10 cellular contexts compared by ENCODE assay signal in genomic region chr11:117146521-117146920, GRCh38. TPM values are rescaled to one million over a fixed set of nuclear protein-coding genes. Genes with fewer than 3 reads are reported as not detected.
DNase-seq lines count a peak whose midpoint lies in the region; ATAC-seq and TF ChIP-seq lines count a peak whose summit lies in the region.
"Had no signal": no experiment of that assay in that cellular context is flagged by ENCODE, and none has a peak within 500 bp of the region (broad histone marks: within the 10 kb centered on the region; RNA-seq: fewer than 3 reads in every experiment).

No MANE protein-coding gene starts in this region.

- peak overlapping the region; percentile 98 for H3K4me3 Mint-ChIP-seq in activated T-cell treated with anti-CD3 and anti-CD28 coated beads, Interleukin-2, amount 50 U/mL, for 24 hours
- H3K4me3 Mint-ChIP-seq in T-cell, result peak overlapping the region in 2 of 3 donors; percentile 96 to 99
- H3K4me3 Mint-ChIP-seq in T-helper 17 cell, result no peak overlapping the region

- H3K27ac ChIP-seq in smooth muscle cell (ENCODE audit: low read depth), result peak overlapping the region; percentile 82

- peak overlapping the region; percentile 74 for H3K9ac ChIP-seq in smooth muscle cell (ENCODE audit: low read depth)

- peaks cover 17% of the 10 kb centered on the region for H3F3A ChIP-seq in smooth muscle cell (ENCODE audit: low read depth)

- ATAC-seq in T-cell (replicated peaks in 1 of 4) (no peak), T-helper 17 cell (no peak)
- ATAC-seq: body of pancreas had no signal

- CTCF ChIA-PET in T-cell (lab: Charles Lee), result interaction anchor here in 1 of 2 donors (0.6 to 1.6 kb wide), 3 partner anchors 26 to 106 kb away, joined by 3 to 8 read pairs (median 7); no protein-coding TSS in a partner anchor

- peaks cover 19% of the 10 kb centered on the region for H3K4me1 ChIP-seq in smooth muscle cell (ENCODE audit: low read depth)

- H3K27me3 Mint-ChIP-seq in activated T-cell treated with anti-CD3 and anti-CD28 coated beads, Interleukin-2, amount 50 U/mL, for 24 hours, result peaks cover 4% of the 10 kb centered on the region
- H3K27me3 Mint-ChIP-seq in T-cell (no peaks in the 10 kb centered on the region), T-helper 17 cell (no peaks in the 10 kb centered on the region)

- H3K36me3 Mint-ChIP-seq in activated T-cell treated with anti-CD3 and anti-CD28 coated beads, Interleukin-2, amount 50 U/mL, for 24 hours (ENCODE audit: low read depth), result peaks cover 63% of the 10 kb centered on the region
- peaks cover 11% of the 10 kb centered on the region for H3K36me3 Mint-ChIP-seq in T-cell
- H3K36me3 Mint-ChIP-seq in T-helper 17 cell (ENCODE audit: low read depth), result no peaks in the 10 kb centered on the region

- no peak for TF ChIP-seq CTCF in fibroblast of pulmonary artery (IDR thresholded peaks at IDR 0.05; ENCODE audit: low read length, missing control alignments)
- no peak for TF ChIP-seq CTCF in smooth muscle cell (IDR thresholded peaks at IDR 0.05; ENCODE audit: borderline replicate concordance, insufficient read depth, poor library complexity, severe bottlenecking)

- no peaks in the 10 kb centered on the region for H3K9me3 Mint-ChIP-seq in activated T-cell treated with anti-CD3 and anti-CD28 coated beads, Interleukin-2, amount 50 U/mL, for 24 hours
- H3K9me3 Mint-ChIP-seq in T-cell, result no peaks in the 10 kb centered on the region

- H4K20me1 ChIP-seq in smooth muscle cell (ENCODE audit: low read depth), result peaks cover 69% of the 10 kb centered on the region

- H3K36me3 ChIP-seq in smooth muscle cell (ENCODE audit: low read depth), result no peaks in the 10 kb centered on the region

- peak overlapping the region; percentile 88 for H3K4me2 ChIP-seq in smooth muscle cell

- H3K27ac Mint-ChIP-seq in activated T-cell treated with anti-CD3 and anti-CD28 coated beads, Interleukin-2, amount 50 U/mL, for 24 hours, result peak overlapping the region; percentile 67
- H3K27ac Mint-ChIP-seq in T-cell, result no peak overlapping the region
- H3K27ac Mint-ChIP-seq in T-helper 17 cell, result no peak overlapping the region

- H2AFZ ChIP-seq in smooth muscle cell (ENCODE audit: low read depth), result no peak overlapping the region

- H3K4me3 ChIP-seq in fibroblast of pulmonary artery (replicated peaks; ENCODE audit: low read depth, low read length) (peak overlapping the region; percentile 12), smooth muscle cell (peak overlapping the region; percentile 93)
- H3K4me3 ChIP-seq: body of pancreas had no signal

- no peaks in the 10 kb centered on the region for H3K9me3 ChIP-seq in smooth muscle cell (replicated peaks; ENCODE audit: low read depth)
- H3K9me3 ChIP-seq in T-helper 17 cell (ENCODE audit: control insufficient read depth, low read length, poor library complexity, severe bottlenecking), result no peaks in the 10 kb centered on the region
- H3K9me3 ChIP-seq: body of pancreas had no signal

- peaks cover 74% of the 10 kb centered on the region for H3K79me2 ChIP-seq in smooth muscle cell (ENCODE audit: low read depth)

- 31% methylated on average over 10 of the region's 10 CpGs for whole genome bisulfite sequencing in smooth muscle cell (ENCODE audit: low lambda C conversion rate)

- POLR2A ChIA-PET in T-cell (lab: Charles Lee), result interaction anchor here (0.6 to 3.2 kb wide), 2 partner anchors 33 kb away, joined by 4 to 21 read pairs; partner anchors contain the start of gene SIDT2 (in 1 of the 2)

- H3K4me1 Mint-ChIP-seq in activated T-cell treated with anti-CD3 and anti-CD28 coated beads, Interleukin-2, amount 50 U/mL, for 24 hours (ENCODE audit: low read depth), result peaks cover 55% of the 10 kb centered on the region
- H3K4me1 Mint-ChIP-seq in T-cell (peaks cover 47 to 57% (median 55%) of the 10 kb centered on the region in 3 donors), T-helper 17 cell (peaks cover 39% of the 10 kb centered on the region)

- DNase-seq in activated T-cell treated with anti-CD3 and anti-CD28 coated beads, Interleukin-2, amount 50 U/mL, for 24 hours, result no peak
- DNase-seq in activated T-cell treated with anti-CD3 and anti-CD28 coated beads, Interleukin-2, amount 50 U/mL, for 1 hour, result no peak
- DNase-seq in T-cell, result no peak
- DNase-seq in fibroblast of pulmonary artery (ENCODE audit: low read depth), result peak; percentile 53
- DNase-seq in smooth muscle cell (lab: John Stamatoyannopoulos, UW; ENCODE audit: unreplicated experiment), result no peak
- DNase-seq in T-helper 17 cell, result no peak
- no peak for DNase-seq in cerebellum (ENCODE audit: low spot score)
- DNase-seq in NCI-H748 (lab: John Stamatoyannopoulos, UW; ENCODE audit: unreplicated experiment), result no peak
- DNase-seq: body of pancreas, NCI-H1417 had no signal

- no peaks in the 10 kb centered on the region for H3K27me3 ChIP-seq in smooth muscle cell (ENCODE audit: low read depth)
- H3K27me3 ChIP-seq: body of pancreas had no signal

RNA-seq across cellular contexts. Expression of gene PAFAH1B2, which starts 2.4 kb away (rescaled TPM):
- 10 to 100 TPM; 44.1 to 55.9 (median 55.6) TPM for total RNA-seq in T-cell
- 140 and 146 TPM in 2 replicates for total RNA-seq in smooth muscle cell
- polyA plus RNA-seq in smooth muscle cell, result 30.7 and 42.9 TPM in 2 replicates
- 10 to 100 TPM; 31.1 to 43.4 TPM for total RNA-seq in T-helper 17 cell
- 135 TPM for total RNA-seq in cerebellum

RNA-seq across cellular contexts. Expression of gene SIDT2, which starts 32.0 kb away (rescaled TPM):
- total RNA-seq in T-cell, result 100 to 1,000 TPM in 2 of 5 donors, 10 to 100 TPM in 3; 46.3 to 110 (median 59.5) TPM
- total RNA-seq in smooth muscle cell, result 24.7 and 35.0 TPM in 2 replicates
- 11.6 and 21.2 TPM in 2 replicates for polyA plus RNA-seq in smooth muscle cell
- total RNA-seq in T-helper 17 cell, result 100 to 1,000 TPM; 106 to 118 TPM
- total RNA-seq in cerebellum, result 19.6 TPM

RNA-seq across cellular contexts. Expression of gene SIK3, which starts 48.3 kb away (rescaled TPM):
- total RNA-seq in T-cell (10 to 100 TPM; 56.3 to 78.0 (median 63.8) TPM), smooth muscle cell (8.7 and 11.9 TPM in 2 replicates), T-helper 17 cell (10 to 100 TPM; 82.7 to 87.5 TPM), cerebellum (36.6 TPM)
- 11.0 and 11.8 TPM in 2 replicates for polyA plus RNA-seq in smooth muscle cell

RNA-seq across cellular contexts. Expression of gene TAGLN, which starts 52.6 kb away (rescaled TPM):
- total RNA-seq in T-cell (10 to 100 TPM in 4 of 5 donors, 1 to 10 TPM in 1; 8.5 to 19.7 (median 13.4) TPM), smooth muscle cell (1,972 and 2,130 TPM in 2 replicates), T-helper 17 cell (1 to 10 TPM; 8.7 to 9.6 TPM), cerebellum (9.5 TPM)
- polyA plus RNA-seq in smooth muscle cell, result 2,069 and 2,250 TPM in 2 replicates
